In genomic region chr2:239310401-239311061, GRCh38 we compare ENCODE assay signal across 10 cellular contexts.
DNase-seq lines count a peak whose midpoint lies in the region; ATAC-seq lines count a peak whose summit lies in the region.
"Had no signal": no experiment of that assay in that cellular context is flagged by ENCODE, and none has a peak within 500 bp of the region (broad histone marks: within the 10 kb centered on the region; RNA-seq: fewer than 3 reads in every experiment).

No MANE protein-coding gene starts in this region.

- no peak for ATAC-seq in GM19351 (IDR thresholded peaks at IDR 0.05; ENCODE audit: unreplicated experiment)
- ATAC-seq in GM21381 (IDR thresholded peaks at IDR 0.05; ENCODE audit: unreplicated experiment) = no peak

- H3K4me3 Mint-ChIP-seq in activated naive CD4-positive, alpha-beta T cell treated with anti-CD3 and anti-CD28 coated beads, Interleukin-2, amount 10 ng/mL, durations not matched to agents 7 days and 5 days = no peak overlapping the region

- no peak overlapping the region for H3K27ac Mint-ChIP-seq in activated naive CD4-positive, alpha-beta T cell treated with anti-CD3 and anti-CD28 coated beads, Interleukin-2, amount 10 ng/mL, durations not matched to agents 7 days and 5 days

- intact Hi-C loops in head of caudate nucleus (cut with DNase I) = no loop called here
- intact Hi-C loops in posterior vena cava (cut with DNase I) = no loop called here

- CTCF ChIA-PET in activated naive CD4-positive, alpha-beta T cell treated with anti-CD3 and anti-CD28 coated beads, Interleukin-2, amount 10 ng/mL, durations not matched to agents 7 days and 5 days (lab: Charles Lee) = no interaction called here

- peaks cover 17% of the 10 kb centered on the region for H3K4me1 Mint-ChIP-seq in activated naive CD4-positive, alpha-beta T cell treated with anti-CD3 and anti-CD28 coated beads, Interleukin-2, amount 10 ng/mL, durations not matched to agents 7 days and 5 days

- no peaks in the 10 kb centered on the region for H3K27me3 Mint-ChIP-seq in activated naive CD4-positive, alpha-beta T cell treated with anti-CD3 and anti-CD28 coated beads, Interleukin-2, amount 10 ng/mL, durations not matched to agents 7 days and 5 days

- H3K36me3 Mint-ChIP-seq in activated naive CD4-positive, alpha-beta T cell treated with anti-CD3 and anti-CD28 coated beads, Interleukin-2, amount 10 ng/mL, durations not matched to agents 7 days and 5 days = peaks cover 15% of the 10 kb centered on the region

- DNase-seq in activated naive CD4-positive, alpha-beta T cell treated with anti-CD3 and anti-CD28 coated beads, Interleukin-2, amount 10 ng/mL, durations not matched to agents 7 days and 5 days = peak; percentile 8
- DNase-seq in activated naive CD4-positive, alpha-beta T cell (lab: John Stamatoyannopoulos, UW) = no peak
- peak in 31 of 42 donors; percentile 4 to 81 (median 58) for DNase-seq in head of caudate nucleus
- DNase-seq in posterior vena cava (ENCODE audit: low spot score) = peak; percentile 72
- peak; percentile 32 for DNase-seq in ureter (ENCODE audit: low spot score)
- DNase-seq in RKO (ENCODE audit: low spot score) = no peak
- DNase-seq: H7, mesenchymal stem cell had no signal

- H3K9me3 Mint-ChIP-seq in activated naive CD4-positive, alpha-beta T cell treated with anti-CD3 and anti-CD28 coated beads, Interleukin-2, amount 10 ng/mL, durations not matched to agents 7 days and 5 days = no peaks in the 10 kb centered on the region

Comparison
In these comparisons a context has a peak if more than half of its experiments do, and no peak if none do; other contexts are left out.
1. DNase-seq: peak in activated naive CD4-positive, alpha-beta T cell treated with anti-CD3 and anti-CD28 coated beads, Interleukin-2, amount 10 ng/mL, durations not matched to agents 7 days and 5 days (single experiment), head of caudate nucleus (31 of 42), posterior vena cava (single experiment) and ureter (single experiment); none in activated naive CD4-positive, alpha-beta T cell (0 of 4) and RKO (single experiment).